Comparison of ENCODE assay signal across 13 cellular contexts in the genomic region with DNA sequence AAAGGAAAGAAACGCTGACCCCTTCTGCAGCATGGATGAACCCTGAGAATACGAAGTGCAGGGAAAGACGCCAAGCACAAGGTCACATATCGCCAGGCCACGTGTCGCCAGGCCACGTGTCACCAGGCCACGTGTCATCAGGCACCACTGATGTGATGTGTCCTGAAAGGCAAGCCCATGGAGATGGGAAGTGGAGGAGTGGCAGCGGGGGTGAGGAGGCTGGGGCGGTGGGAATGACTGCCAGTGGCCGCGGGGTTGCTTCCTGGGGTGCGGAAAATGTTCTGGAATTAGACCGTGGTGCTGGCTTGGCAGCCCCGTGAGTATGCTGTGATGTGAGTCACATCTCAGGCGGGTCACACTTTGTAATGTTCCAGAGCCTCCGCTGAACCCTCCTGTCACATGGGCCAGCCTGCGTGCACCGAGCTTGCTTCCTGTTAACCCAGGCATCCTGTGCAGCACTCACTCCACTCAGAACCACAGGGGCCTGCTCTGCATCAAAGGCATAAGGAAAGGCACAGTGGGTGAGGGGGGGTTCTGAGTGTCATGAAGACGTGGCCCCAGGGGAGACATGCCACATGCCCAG. TPM values are rescaled to one million over a fixed set of nuclear protein-coding genes. Genes with fewer than 3 reads are reported as not detected.
DNase-seq lines count a peak whose midpoint lies in the region; ATAC-seq and TF ChIP-seq lines count a peak whose summit lies in the region.
"Had no signal": no experiment of that assay in that cellular context is flagged by ENCODE, and none has a peak within 500 bp of the region (broad histone marks: within the 10 kb centered on the region; RNA-seq: fewer than 3 reads in every experiment).

No MANE protein-coding gene starts in this region.

- H3K9me3 Mint-ChIP-seq in naive B cell = peaks cover 0 to 2% (median 0%) of the 10 kb centered on the region in 7 donors
- H3K9me3 Mint-ChIP-seq: CD4-positive, CD25-positive, alpha-beta regulatory T cell had no signal

- peaks cover 6 to 54% of the 10 kb centered on the region in 2 donors for H3K36me3 Mint-ChIP-seq in naive B cell

- H3K27me3 Mint-ChIP-seq in naive B cell = no peaks in the 10 kb centered on the region
- H3K27me3 Mint-ChIP-seq: CD4-positive, CD25-positive, alpha-beta regulatory T cell had no signal

- H3K27ac ChIP-seq in coronary artery (no peak overlapping the region), WERI-Rb-1 (no peak overlapping the region)
- H3K27ac ChIP-seq: neutrophil, tibial nerve had no signal

- DNase-seq in AG20443 (ENCODE audit: low spot score) = peak; percentile 38
- DNase-seq in activated CD4-positive, alpha-beta T cell treated with anti-CD3 and anti-CD28 coated beads, Interleukin-2, amount 50 U/mL, for 4 hours = peak; percentile 8 to 12
- DNase-seq in coronary artery (ENCODE audit: low spot score) = peak; percentile 68
- DNase-seq in naive B cell = peak; percentile 20
- DNase-seq in NOMO-1 (lab: John Stamatoyannopoulos, UW; ENCODE audit: unreplicated experiment in 2 of 2) = no peak
- no peak for DNase-seq in CD1c-positive myeloid dendritic cell (ENCODE audit: extremely low spot score)
- DNase-seq in WERI-Rb-1 = no peak
- DNase-seq: NCI-H345, T1000 had no signal

- ATAC-seq in naive B cell (ENCODE audit: low read depth in 2 of 2) = peak; percentile 33 to 39
- ATAC-seq in HG02642 (IDR thresholded peaks at IDR 0.05; ENCODE audit: poor library complexity, unreplicated experiment) = no peak

- TF ChIP-seq CTCF in coronary artery (IDR thresholded peaks at IDR 0.05) (no peak), WERI-Rb-1 (IDR thresholded peaks at IDR 0.05; ENCODE audit: low read depth, low read length) (no peak)

- peaks cover 30 to 45% (median 33%) of the 10 kb centered on the region in 3 donors for H3K4me1 Mint-ChIP-seq in naive B cell

- H3K9me3 ChIP-seq in WERI-Rb-1 (ENCODE audit: severe bottlenecking) = peaks cover 6% of the 10 kb centered on the region
- H3K9me3 ChIP-seq: tibial nerve had no signal

- H3K27me3 ChIP-seq in WERI-Rb-1 (ENCODE audit: insufficient read depth, low read depth, severe bottlenecking) = no peaks in the 10 kb centered on the region
- H3K27me3 ChIP-seq: neutrophil, tibial nerve had no signal

- peak overlapping the region in 1 of 8 donors; percentile 29 for H3K4me3 Mint-ChIP-seq in naive B cell
- H3K4me3 Mint-ChIP-seq: CD4-positive, CD25-positive, alpha-beta regulatory T cell had no signal

- H3K4me3 ChIP-seq in coronary artery (no peak overlapping the region), WERI-Rb-1 (ENCODE audit: low read depth, low read length) (no peak overlapping the region)
- H3K4me3 ChIP-seq: tibial nerve had no signal

- H3K36me3 ChIP-seq in WERI-Rb-1 = peaks cover 70% of the 10 kb centered on the region

- peak overlapping the region in 4 of 6 donors; percentile 64 to 92 (median 89) for H3K27ac Mint-ChIP-seq in naive B cell

RNA-seq across cellular contexts. Expression of a gene that starts 39.0 kb away (rescaled TPM):
- polyA plus RNA-seq in naive B cell (ENCODE audit: low read depth in 6 of 6) = 10 to 100 TPM; 26.3 to 40.9 (median 34.5) TPM

RNA-seq across cellular contexts. Expression of a gene that starts 51.9 kb away (rescaled TPM):
- polyA plus RNA-seq in naive B cell (ENCODE audit: low read depth in 6 of 6) = 10 to 100 TPM in 1 of 6 donors, 1 to 10 TPM in 5; 1.8 to 10.5 (median 4.5) TPM

Comparison
In these comparisons a context has a peak if more than half of its experiments do, and no peak if none do; other contexts are left out.
1. DNase-seq: peak in AG20443 (single experiment), activated CD4-positive, alpha-beta T cell treated with anti-CD3 and anti-CD28 coated beads, Interleukin-2, amount 50 U/mL, for 4 hours (2 of 2), coronary artery (single experiment) and naive B cell (single experiment); none in NOMO-1 (0 of 2), CD1c-positive myeloid dendritic cell (single experiment) and WERI-Rb-1 (single experiment).